1 cellular context compared by ENCODE assay signal in the genomic region with DNA sequence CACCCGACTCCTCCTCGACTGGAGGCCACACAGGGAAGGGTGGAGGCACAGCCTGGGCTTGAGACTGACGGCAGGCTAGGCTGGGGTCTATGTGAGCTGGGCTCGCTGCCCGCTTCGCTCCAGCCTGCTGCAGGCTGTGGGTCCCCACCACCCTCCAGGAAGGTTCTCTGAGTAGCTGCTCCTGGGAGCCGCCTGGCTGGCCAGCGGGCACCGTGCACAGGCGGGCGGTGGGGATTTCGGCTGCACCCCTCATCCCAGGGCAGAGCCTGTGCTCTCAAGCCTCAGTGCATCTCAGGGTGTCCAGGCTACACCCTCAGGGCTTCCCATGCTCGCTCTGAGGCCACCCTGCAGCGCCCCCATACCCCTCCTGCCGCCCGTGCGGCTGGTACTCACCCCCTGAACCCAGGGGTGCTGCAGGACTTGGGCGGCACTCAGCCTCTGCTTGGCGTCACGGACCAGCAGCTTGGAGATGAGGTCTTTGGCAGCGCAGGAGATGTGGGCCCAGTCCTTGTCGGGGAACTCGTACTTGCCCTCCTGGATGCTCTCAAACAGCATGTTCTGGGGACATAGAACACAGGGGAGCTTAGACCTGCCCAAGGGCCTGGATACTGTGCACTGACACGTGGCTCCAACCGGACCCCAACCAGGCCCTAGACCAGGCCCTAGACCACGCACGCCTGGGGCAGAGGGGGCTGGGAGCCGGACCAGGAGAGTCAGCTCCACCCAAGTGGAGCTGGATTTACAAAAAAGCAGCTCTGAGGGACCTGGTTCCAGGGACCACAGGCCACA.
TF ChIP-seq lines count a peak whose summit lies in the region.

No MANE protein-coding gene starts in this region.

TF ChIP-seq in IMR-90, 13 proteins besides CTCF, POLR2A, EP300 and RAD21 (continued from another document):
- TF ChIP-seq, protein P1, sequence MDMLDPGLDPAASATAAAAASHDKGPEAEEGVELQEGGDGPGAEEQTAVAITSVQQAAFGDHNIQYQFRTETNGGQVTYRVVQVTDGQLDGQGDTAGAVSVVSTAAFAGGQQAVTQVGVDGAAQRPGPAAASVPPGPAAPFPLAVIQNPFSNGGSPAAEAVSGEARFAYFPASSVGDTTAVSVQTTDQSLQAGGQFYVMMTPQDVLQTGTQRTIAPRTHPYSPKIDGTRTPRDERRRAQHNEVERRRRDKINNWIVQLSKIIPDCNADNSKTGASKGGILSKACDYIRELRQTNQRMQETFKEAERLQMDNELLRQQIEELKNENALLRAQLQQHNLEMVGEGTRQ (IDR thresholded peaks at IDR 0.05; ENCODE audit: low read depth, low read length): no peak
- TF ChIP-seq CEBPB (IDR thresholded peaks at IDR 0.05; ENCODE audit: low read depth, low read length) (no peak), MAFK (IDR thresholded peaks at IDR 0.05; ENCODE audit: low read depth, low read length) (no peak), ELK1 (IDR thresholded peaks at IDR 0.05; ENCODE audit: borderline replicate concordance, low read depth, low read length) (no peak), MAZ (IDR thresholded peaks at IDR 0.05; ENCODE audit: borderline replicate concordance, low read depth, low read length) (no peak)
